18 cellular contexts compared by ENCODE assay signal in the genomic region with DNA sequence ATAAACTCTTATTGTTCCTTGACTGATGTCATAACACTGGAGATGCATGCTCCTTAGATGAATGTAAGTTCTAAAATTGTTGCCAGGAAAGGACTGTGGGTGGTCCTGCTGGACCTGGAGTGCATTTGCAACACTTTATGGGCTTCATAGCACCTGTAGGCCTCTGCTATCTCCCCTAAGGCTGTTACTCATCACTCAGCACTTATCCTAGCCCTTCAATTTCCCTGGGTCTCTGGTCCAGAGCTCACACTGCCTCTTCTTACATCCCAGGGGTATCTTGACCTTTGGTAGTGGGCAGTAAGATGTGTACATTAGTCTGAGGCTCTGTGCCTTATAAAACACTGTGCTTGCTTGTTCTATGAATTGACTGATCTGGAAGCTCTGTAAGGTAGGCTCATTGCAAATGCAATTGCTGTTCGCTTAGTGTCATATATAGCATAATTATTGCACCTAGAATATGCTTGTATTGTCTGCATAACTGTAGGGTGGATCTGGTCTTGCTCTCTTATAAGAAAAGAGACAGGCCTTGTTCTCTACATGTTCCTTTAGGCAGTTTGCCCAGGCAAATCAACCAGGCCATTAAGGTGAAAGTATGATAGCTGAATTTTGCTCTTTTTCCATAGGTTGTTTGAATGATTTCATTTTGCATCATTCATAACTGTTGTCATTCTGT.
"Had no signal": no experiment of that assay in that cellular context is flagged by ENCODE, and none has a peak within 500 bp of the region (broad histone marks: within the 10 kb centered on the region; RNA-seq: fewer than 3 reads in every experiment).

No MANE protein-coding gene starts in this region.

- H3K27ac ChIP-seq: adrenal gland, colonic mucosa, gastroesophageal sphincter, transverse colon, vagina had no signal

- FAIRE-seq: astrocyte, TTC549 had no signal

- DNase-seq: activated CD4-positive, alpha-beta T cell treated with anti-CD3 and anti-CD28 coated beads, Interleukin-2, amount 50 U/mL, for 4 hours; activated gamma-delta T cell; activated T-cell treated with anti-CD3 and anti-CD28 coated beads, Interleukin-2, amount 50 U/mL, for 72 hours; adrenal gland; colonic mucosa; heart left ventricle; mesendoderm; stimulated activated CD4-positive, alpha-beta T cell treated with anti-CD3 and anti-CD28 coated beads, Interleukin-2, amount 100 ng/mL, for 24 hours; stimulated activated naive CD4-positive, alpha-beta T cell treated with Interleukin-2 at 50 U/mL for 16 hours; SW 1271; transverse colon had no signal

- H3K4me3 ChIP-seq: adrenal gland, colonic mucosa, gastroesophageal sphincter, heart left ventricle, transverse colon, vagina had no signal

- H3K27ac Mint-ChIP-seq: activated naive CD4-positive, alpha-beta T cell treated with anti-CD3 and anti-CD28 coated beads, Interleukin-2, amount 50 U/mL, for 72 hours; natural killer cell treated with Interleukin-12 subunit alpha and Interleukin-12 subunit beta and Interleukin-15 and Interleukin-18, amount 100 ng/mL, for 72 hours had no signal

- H3K36me3 Mint-ChIP-seq: natural killer cell treated with Interleukin-12 subunit alpha and Interleukin-12 subunit beta and Interleukin-15 and Interleukin-18, amount 100 ng/mL, for 72 hours had no signal

- H3K4me1 ChIP-seq: colonic mucosa had no signal

- H3K27me3 ChIP-seq: adrenal gland, colonic mucosa, gastroesophageal sphincter, heart left ventricle, transverse colon, vagina had no signal

- H3K36me3 ChIP-seq: adrenal gland, colonic mucosa, gastroesophageal sphincter, transverse colon, vagina had no signal

- H3K4me3 Mint-ChIP-seq: activated T-cell treated with anti-CD3 and anti-CD28 coated beads, Interleukin-2, amount 50 U/mL, for 72 hours; natural killer cell treated with Interleukin-12 subunit alpha and Interleukin-12 subunit beta and Interleukin-15 and Interleukin-18, amount 100 ng/mL, for 72 hours had no signal

- ATAC-seq: activated naive CD4-positive, alpha-beta T cell treated with anti-CD3 and anti-CD28 coated beads, Interleukin-2, amount 50 U/mL, for 72 hours; activated T-cell treated with anti-CD3 and anti-CD28 coated beads, Interleukin-2, amount 50 U/mL, for 72 hours; esophagus mucosa; gastroesophageal sphincter; heart left ventricle; natural killer cell treated with Interleukin-12 subunit alpha and Interleukin-12 subunit beta and Interleukin-15 and Interleukin-18, amount 100 ng/mL, for 72 hours had no signal

- H3K27me3 Mint-ChIP-seq: natural killer cell treated with Interleukin-12 subunit alpha and Interleukin-12 subunit beta and Interleukin-15 and Interleukin-18, amount 100 ng/mL, for 72 hours had no signal

- H3K9me3 ChIP-seq: adrenal gland, colonic mucosa, gastroesophageal sphincter, transverse colon, vagina had no signal
